ENCODE assay signal across 1 cellular context in the genomic region with DNA sequence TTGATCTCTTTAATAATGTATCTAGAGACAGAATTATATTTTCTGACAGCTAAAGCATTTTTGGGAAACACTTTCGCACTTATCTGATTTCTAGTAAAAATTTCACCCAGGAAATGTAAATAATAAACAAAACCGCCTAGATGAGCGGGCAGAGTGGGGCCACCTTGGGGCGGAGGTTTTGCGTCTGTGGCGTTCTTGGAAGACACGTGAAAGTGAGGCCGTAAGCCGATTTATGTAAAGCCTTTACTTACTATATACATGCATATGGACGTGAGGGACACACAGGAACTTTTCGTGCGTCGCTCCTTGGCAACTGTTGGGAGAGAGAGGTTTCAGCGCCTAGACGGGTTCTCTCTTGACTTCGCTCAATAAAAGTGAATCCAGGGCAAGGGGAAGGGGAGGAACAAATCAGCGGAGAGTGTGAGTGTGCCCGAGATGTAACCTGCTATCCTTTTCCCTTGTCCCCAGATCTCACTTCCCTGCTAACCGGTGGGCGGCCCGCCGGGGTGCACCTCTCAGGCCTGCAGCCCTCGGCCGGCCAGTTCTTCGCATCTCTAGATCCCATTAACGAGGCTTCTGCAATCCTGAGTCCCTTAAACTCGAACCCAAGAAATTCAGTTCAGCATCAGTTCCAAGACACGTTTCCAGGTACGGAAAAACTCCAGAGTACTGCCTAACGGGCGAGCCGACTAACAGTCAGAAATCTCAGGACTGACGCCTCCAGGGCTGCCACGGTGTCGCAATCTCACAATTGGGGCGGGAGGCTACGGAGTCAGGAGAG.
TF ChIP-seq lines count a peak whose summit lies in the region.

No MANE protein-coding gene starts in this region.

TF ChIP-seq in IMR-90, 13 proteins besides CTCF, POLR2A, EP300 and RAD21 (continued from another document):
- TF ChIP-seq CEBPB (IDR thresholded peaks at IDR 0.05; ENCODE audit: low read depth, low read length) (peak; percentile 99), MXI1 (IDR thresholded peaks at IDR 0.05; ENCODE audit: borderline replicate concordance, low read depth, low read length) (0 out of 2 replicates have a peak, but pooled peaks have one; percentile 14), BHLHE40 (IDR thresholded peaks at IDR 0.05; ENCODE audit: low read depth, low read length) (no peak), FOS (IDR thresholded peaks at IDR 0.05; ENCODE audit: low read depth, low read length) (no peak), CHD1 (IDR thresholded peaks at IDR 0.05; ENCODE audit: low read depth, low read length) (no peak; the same call in 1 of the 2 replicates), NFE2L2 (IDR thresholded peaks at IDR 0.05; ENCODE audit: low read depth, low read length) (no peak)
